In the genomic region with DNA sequence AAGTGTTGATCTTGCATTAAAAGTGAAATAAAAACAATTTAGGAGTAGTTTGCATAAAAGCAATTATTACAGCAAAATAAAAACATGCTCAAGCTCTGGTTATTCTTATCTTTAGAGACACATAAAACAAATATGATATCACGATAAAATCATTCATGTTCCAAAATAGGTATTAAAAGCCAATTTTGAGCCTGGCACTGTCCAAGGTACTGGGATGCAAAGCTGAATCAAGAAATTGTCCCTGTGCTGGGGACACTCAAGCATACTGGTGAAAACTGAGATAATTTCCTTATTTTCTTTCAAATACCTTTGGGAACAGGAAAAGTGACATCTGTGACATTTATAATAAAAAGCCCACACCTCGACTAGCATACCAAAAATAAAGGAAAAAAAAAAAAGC, we compare ENCODE assay signal across 13 cellular contexts. TPM values are rescaled to one million over a fixed set of nuclear protein-coding genes. Genes with fewer than 3 reads are reported as not detected.
DNase-seq lines count a peak whose midpoint lies in the region; TF ChIP-seq lines count a peak whose summit lies in the region.
"Had no signal": no experiment of that assay in that cellular context is flagged by ENCODE, and none has a peak within 500 bp of the region (broad histone marks: within the 10 kb centered on the region; RNA-seq: fewer than 3 reads in every experiment).

No MANE protein-coding gene starts in this region.

- no peak for TF ChIP-seq CTCF in fibroblast of mammary gland (conservative IDR thresholded peaks at IDR 0.05; ENCODE audit: control insufficient read depth, insufficient read depth, low read depth, low read length)
- TF ChIP-seq CTCF in type B pancreatic cell (conservative IDR thresholded peaks at IDR 0.05), result no peak
- TF ChIP-seq CTCF in GM10248 (IDR thresholded peaks at IDR 0.05; ENCODE audit: control extremely low read depth, extremely low read depth, low read depth, missing control alignments), result no peak

- H3K27ac Mint-ChIP-seq in T-helper 2 cell treated with Interferon-gamma antibody and Interleukin-4, amounts not matched to agents 5 μg/mL and 100 μg/mL, for 36 hours, result no peak overlapping the region
- no peak overlapping the region for H3K27ac Mint-ChIP-seq in type B pancreatic cell

- peaks cover 38% of the 10 kb centered on the region for H3K4me1 Mint-ChIP-seq in T-helper 2 cell treated with Interferon-gamma antibody and Interleukin-4, amounts not matched to agents 5 μg/mL and 100 μg/mL, for 36 hours (ENCODE audit: low read depth)
- H3K4me1 Mint-ChIP-seq in type B pancreatic cell (ENCODE audit: unreplicated experiment), result peaks cover 21% of the 10 kb centered on the region

- POLR2A ChIA-PET in GM10248 (lab: Yijun Ruan, JAX), result no interaction called here

- H3K36me3 Mint-ChIP-seq in T-helper 2 cell treated with Interferon-gamma antibody and Interleukin-4, amounts not matched to agents 5 μg/mL and 100 μg/mL, for 36 hours (ENCODE audit: low read depth), result peaks cover 3% of the 10 kb centered on the region
- no peaks in the 10 kb centered on the region for H3K36me3 Mint-ChIP-seq in type B pancreatic cell

- peaks cover 28% of the 10 kb centered on the region for H3K27me3 Mint-ChIP-seq in T-helper 2 cell treated with Interferon-gamma antibody and Interleukin-4, amounts not matched to agents 5 μg/mL and 100 μg/mL, for 36 hours (ENCODE audit: low read depth)
- H3K27me3 Mint-ChIP-seq in type B pancreatic cell, result peaks cover 66% of the 10 kb centered on the region

- CTCF ChIA-PET in GM10248 (lab: Yijun Ruan, JAX), result interaction anchor here (0.8 to 1.2 kb wide), 2 partner anchors 11 to 18 kb away, joined by 3 to 4 read pairs; no protein-coding TSS in a partner anchor

- no peaks in the 10 kb centered on the region for H3K9me3 Mint-ChIP-seq in T-helper 2 cell treated with Interferon-gamma antibody and Interleukin-4, amounts not matched to agents 5 μg/mL and 100 μg/mL, for 36 hours
- H3K9me3 Mint-ChIP-seq in type B pancreatic cell, result no peaks in the 10 kb centered on the region
- H3K9me3 Mint-ChIP-seq: activated T-cell treated with anti-CD3 and anti-CD28 coated beads, Interleukin-2, amount 50 U/mL, for 4 hours had no signal

- DNase-seq in stimulated activated CD4-positive, alpha-beta T cell treated with anti-CD3 and anti-CD28 coated beads, Interleukin-15, amount 100 ng/mL, for 24 hours, result peak; percentile 5
- no peak for DNase-seq in stimulated activated CD4-positive, alpha-beta T cell treated with anti-CD3 and anti-CD28 coated beads, Interleukin-12 subunit alpha, Interleukin-12 subunit beta, amount 100 ng/mL, for 4 hours
- DNase-seq in T-helper 2 cell treated with Interferon-gamma antibody and Interleukin-4, amounts not matched to agents 5 μg/mL and 100 μg/mL, for 36 hours (ENCODE audit: low spot score), result no peak
- DNase-seq in fibroblast of mammary gland (ENCODE audit: low read depth), result peak; percentile 33
- no peak for DNase-seq in type B pancreatic cell (ENCODE audit: extremely low spot score, unreplicated experiment)
- DNase-seq in activated CD4-positive, CD25-positive, alpha-beta regulatory T cell (lab: John Stamatoyannopoulos, UW), result no peak
- no peak for DNase-seq in GM10248 (ENCODE audit: extremely low spot score)
- DNase-seq in DMS114 treated with DMSO at 0.1 percent for 48 hours (lab: John Stamatoyannopoulos, UW; ENCODE audit: unreplicated experiment), result no peak
- DNase-seq: activated T-cell treated with anti-CD3 and anti-CD28 coated beads, Interleukin-2, amount 50 U/mL, for 4 hours; spleen had no signal

- H3K4me3 Mint-ChIP-seq in T-helper 2 cell treated with Interferon-gamma antibody and Interleukin-4, amounts not matched to agents 5 μg/mL and 100 μg/mL, for 36 hours, result peak overlapping the region; percentile 41
- H3K4me3 Mint-ChIP-seq in type B pancreatic cell, result peak overlapping the region; percentile 57

- H3K4me3 ChIP-seq in fibroblast of mammary gland (ENCODE audit: control insufficient read depth, low read depth, low read length), result no peak overlapping the region

RNA-seq across cellular contexts. Expression of a gene that starts 56.9 kb away (rescaled TPM):
- total RNA-seq in type B pancreatic cell (ENCODE audit: low replicate concordance), result 0.63 TPM in 1 of 2 replicates, not detected in the other
- total RNA-seq: activated T-cell treated with anti-CD3 and anti-CD28 coated beads, Interleukin-2, amount 50 U/mL, for 4 hours; cerebellum; glomerular endothelial cell; spleen; T-helper 2 cell treated with Interferon-gamma antibody and Interleukin-4, amounts not matched to agents 100 ng/mL and 5 ng/mL, for 36 hours had no signal

Comparison
In these comparisons a context has a peak if more than half of its experiments do, and no peak if none do; other contexts are left out.
1. DNase-seq: peak in stimulated activated CD4-positive, alpha-beta T cell treated with anti-CD3 and anti-CD28 coated beads, Interleukin-15, amount 100 ng/mL, for 24 hours (single experiment) and fibroblast of mammary gland (single experiment); none in stimulated activated CD4-positive, alpha-beta T cell treated with anti-CD3 and anti-CD28 coated beads, Interleukin-12 subunit alpha, Interleukin-12 subunit beta, amount 100 ng/mL, for 4 hours (single experiment), T-helper 2 cell treated with Interferon-gamma antibody and Interleukin-4, amounts not matched to agents 5 μg/mL and 100 μg/mL, for 36 hours (single experiment), type B pancreatic cell (single experiment), activated CD4-positive, CD25-positive, alpha-beta regulatory T cell (0 of 4), GM10248 (single experiment) and DMS114 treated with DMSO at 0.1 percent for 48 hours (single experiment).